8 cellular contexts compared by ENCODE assay signal in genomic region chr17:80195671-80196529, GRCh38. TPM values are rescaled to one million over a fixed set of nuclear protein-coding genes. Genes with fewer than 3 reads are reported as not detected.
DNase-seq lines count a peak whose midpoint lies in the region; ATAC-seq and TF ChIP-seq lines count a peak whose summit lies in the region.

No MANE protein-coding gene starts in this region.

- TF ChIP-seq CTCF in right atrium auricular region (IDR thresholded peaks at IDR 0.05) (peak; percentile 77 to 83), colonic mucosa (IDR thresholded peaks at IDR 0.05) (peak; percentile 88), progenitor cell of endocrine pancreas (IDR thresholded peaks at IDR 0.05; ENCODE audit: unreplicated experiment) (peak; percentile 87)

- peaks cover 3% of the 10 kb centered on the region for H3K27me3 Mint-ChIP-seq in activated CD4-positive, alpha-beta T cell treated with anti-CD3 and anti-CD28 coated beads for 36 hours
- H3K27me3 Mint-ChIP-seq in progenitor cell of endocrine pancreas = peaks cover 16% of the 10 kb centered on the region

- POLR2A ChIA-PET in activated CD4-positive, alpha-beta T cell treated with anti-CD3 and anti-CD28 coated beads for 36 hours (lab: Charles Lee) = no interaction called here

- CTCF ChIA-PET in activated CD4-positive, alpha-beta T cell treated with anti-CD3 and anti-CD28 coated beads for 36 hours (lab: Charles Lee) = interaction anchor here (0.6 to 1.9 kb wide), 14 partner anchors 8 to 436 kb away, joined by 3 to 9 read pairs (median 4); partner anchors contain the start of gene GAA

- intact Hi-C loops in left ventricle myocardium superior (cut with micrococcal nuclease) (no loop called here), colonic mucosa (cut with DNase I) (no loop called here)
- intact Hi-C loops in activated CD4-positive, alpha-beta T cell treated with anti-CD3 and anti-CD28 coated beads for 36 hours (cut with DNase I, micrococcal nuclease) = loop anchor here (1.0 to 10.0 kb wide), 6 partner anchors 57 to 219 kb away; partner anchors contain the start of gene ENDOV (in 1 of the 2)

- H3K27me3 ChIP-seq in right atrium auricular region = no peaks in the 10 kb centered on the region
- H3K27me3 ChIP-seq in colonic mucosa = no peaks in the 10 kb centered on the region

- no peak overlapping the region for H3K4me3 Mint-ChIP-seq in activated CD4-positive, alpha-beta T cell treated with anti-CD3 and anti-CD28 coated beads for 36 hours
- no peak overlapping the region for H3K4me3 Mint-ChIP-seq in progenitor cell of endocrine pancreas (ENCODE audit: low read depth)

- no peak for ATAC-seq in left ventricle myocardium superior
- peak; percentile 53 for ATAC-seq in activated CD4-positive, alpha-beta T cell treated with anti-CD3 and anti-CD28 coated beads for 36 hours
- no peak for ATAC-seq in GM21447 (IDR thresholded peaks at IDR 0.05; ENCODE audit: unreplicated experiment)
- no peak for ATAC-seq in HG03159 (IDR thresholded peaks at IDR 0.05; ENCODE audit: unreplicated experiment)

- no peak overlapping the region for H3K27ac Mint-ChIP-seq in activated CD4-positive, alpha-beta T cell treated with anti-CD3 and anti-CD28 coated beads for 36 hours
- H3K27ac Mint-ChIP-seq in progenitor cell of endocrine pancreas = peak overlapping the region; percentile 22

- H3K36me3 ChIP-seq in right atrium auricular region (no peaks in the 10 kb centered on the region), colonic mucosa (no peaks in the 10 kb centered on the region)

- H3K4me1 ChIP-seq in right atrium auricular region (peaks cover 0 to 14% of the 10 kb centered on the region in 2 donors), colonic mucosa (no peaks in the 10 kb centered on the region)

- H3K4me1 Mint-ChIP-seq in activated CD4-positive, alpha-beta T cell treated with anti-CD3 and anti-CD28 coated beads for 36 hours = no peaks in the 10 kb centered on the region
- peaks cover 1% of the 10 kb centered on the region for H3K4me1 Mint-ChIP-seq in progenitor cell of endocrine pancreas (ENCODE audit: low read depth)

- H3K9ac ChIP-seq in colonic mucosa (ENCODE audit: low read depth in 2 of 2, low read length in 2 of 2) = no peak overlapping the region

- H3K9me3 ChIP-seq in right atrium auricular region = no peaks in the 10 kb centered on the region
- no peaks in the 10 kb centered on the region for H3K9me3 ChIP-seq in colonic mucosa

- DNase-seq in right atrium auricular region (ENCODE audit: low spot score) = no peak
- DNase-seq in left ventricle myocardium superior = no peak
- DNase-seq in activated CD4-positive, alpha-beta T cell treated with anti-CD3 and anti-CD28 coated beads for 36 hours = peak; percentile 74
- DNase-seq in colonic mucosa = no peak
- no peak for DNase-seq in progenitor cell of endocrine pancreas (ENCODE audit: low spot score, unreplicated experiment)
- DNase-seq in NCI-H1105 treated with DMSO at 0.1 percent for 48 hours (lab: John Stamatoyannopoulos, UW) = no peak

- no peak overlapping the region for H3K4me3 ChIP-seq in right atrium auricular region
- H3K4me3 ChIP-seq in colonic mucosa = no peak overlapping the region

- no peaks in the 10 kb centered on the region for H3K9me3 Mint-ChIP-seq in activated CD4-positive, alpha-beta T cell treated with anti-CD3 and anti-CD28 coated beads for 36 hours (ENCODE audit: low read depth)
- H3K9me3 Mint-ChIP-seq in progenitor cell of endocrine pancreas (ENCODE audit: low read depth) = no peaks in the 10 kb centered on the region

- no peaks in the 10 kb centered on the region for H3K36me3 Mint-ChIP-seq in activated CD4-positive, alpha-beta T cell treated with anti-CD3 and anti-CD28 coated beads for 36 hours (ENCODE audit: low read depth)
- no peaks in the 10 kb centered on the region for H3K36me3 Mint-ChIP-seq in progenitor cell of endocrine pancreas (ENCODE audit: insufficient read depth)

- no peak overlapping the region for H3K27ac ChIP-seq in right atrium auricular region
- no peak overlapping the region for H3K27ac ChIP-seq in colonic mucosa

RNA-seq across cellular contexts. Expression of gene SGSH, which starts 24.2 kb away (rescaled TPM):
- total RNA-seq in right atrium auricular region (10 to 100 TPM; 10.6 to 13.7 TPM), left ventricle myocardium superior (11.4 TPM), colonic mucosa (10 to 100 TPM; 40.3 to 43.1 TPM), progenitor cell of endocrine pancreas (42.0 and 43.9 TPM in 2 replicates)
- 10 to 100 TPM; 20.2 to 22.7 TPM for total RNA-seq in activated CD4-positive, alpha-beta T cell treated with anti-CD3 and anti-CD28 coated beads for 36 hours

RNA-seq across cellular contexts. Expression of gene SLC26A11, which starts 24.3 kb away (rescaled TPM):
- total RNA-seq in right atrium auricular region = 1 to 10 TPM; 2.2 to 9.0 TPM
- 10.6 TPM for total RNA-seq in left ventricle myocardium superior
- 1 to 10 TPM; 4.7 to 4.9 TPM for total RNA-seq in activated CD4-positive, alpha-beta T cell treated with anti-CD3 and anti-CD28 coated beads for 36 hours
- total RNA-seq in colonic mucosa = 1 to 10 TPM; 8.0 to 9.3 TPM
- 37.4 and 40.1 TPM in 2 replicates for total RNA-seq in progenitor cell of endocrine pancreas

RNA-seq across cellular contexts. Expression of gene CARD14, which starts 26.1 kb away (rescaled TPM):
- total RNA-seq in right atrium auricular region (not detected), left ventricle myocardium superior (not detected), colonic mucosa (under 1 TPM; 0.29 to 0.54 TPM), progenitor cell of endocrine pancreas (0.36 TPM in 1 of 2 replicates, not detected in the other)
- total RNA-seq in activated CD4-positive, alpha-beta T cell treated with anti-CD3 and anti-CD28 coated beads for 36 hours = not detected

RNA-seq across cellular contexts. Expression of gene EIF4A3, which starts 49.0 kb away (rescaled TPM):
- total RNA-seq in right atrium auricular region = 10 to 100 TPM; 24.6 to 31.0 TPM
- total RNA-seq in left ventricle myocardium superior = 31.6 TPM
- total RNA-seq in activated CD4-positive, alpha-beta T cell treated with anti-CD3 and anti-CD28 coated beads for 36 hours = 100 to 1,000 TPM; 103 to 141 TPM
- total RNA-seq in colonic mucosa = 100 to 1,000 TPM in 1 of 2 donors, 10 to 100 TPM in 1; 99.8 to 114 TPM
- total RNA-seq in progenitor cell of endocrine pancreas = 83.6 and 86.8 TPM in 2 replicates

Comparison
In these comparisons a context has a peak if more than half of its experiments do, and no peak if none do; other contexts are left out.
1. intact Hi-C loops: an anchor here in activated CD4-positive, alpha-beta T cell treated with anti-CD3 and anti-CD28 coated beads for 36 hours (1.0 to 10.0 kb wide); none called in left ventricle myocardium superior and colonic mucosa.